In the genomic region with DNA sequence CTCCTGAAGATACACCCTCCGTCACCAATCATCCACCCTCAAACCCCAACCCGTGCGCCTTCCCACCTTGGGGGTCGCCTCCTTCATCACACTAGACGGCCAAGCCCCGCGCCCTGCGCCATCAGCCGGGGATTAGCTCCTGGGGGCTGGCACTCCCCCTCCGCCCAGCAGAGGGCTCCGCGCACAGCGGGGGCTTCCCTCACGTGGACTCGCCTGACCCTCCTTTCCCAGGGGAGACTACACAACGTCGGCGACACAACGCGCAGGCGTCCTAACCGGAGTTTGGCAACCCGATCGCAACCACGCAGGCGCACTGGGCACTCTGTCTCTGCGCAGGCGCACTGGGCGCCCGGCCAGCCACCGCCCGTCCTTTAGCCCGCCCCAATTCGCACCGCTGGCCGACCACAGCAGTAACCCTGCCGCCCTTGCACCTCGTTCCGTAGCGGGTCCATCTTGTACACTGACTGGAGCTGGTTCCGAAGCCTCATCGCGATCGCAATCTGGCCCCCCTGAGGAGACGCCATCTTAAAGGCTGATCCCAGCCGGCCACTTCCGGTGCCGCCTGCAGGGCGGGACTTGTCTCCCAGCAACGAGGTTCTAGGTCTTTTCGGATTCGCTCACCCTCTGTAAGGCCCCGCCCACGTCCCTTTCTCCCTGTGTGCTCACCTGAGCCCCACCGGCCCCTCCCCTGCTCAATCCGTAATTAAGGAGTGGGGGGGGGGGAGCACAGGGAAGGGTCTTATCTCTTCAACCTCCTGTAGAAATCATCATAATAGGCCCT, we compare ENCODE assay signal across 8 cellular contexts. TPM values are rescaled to one million over a fixed set of nuclear protein-coding genes. Genes with fewer than 3 reads are reported as not detected.
DNase-seq lines count a peak whose midpoint lies in the region; ATAC-seq and TF ChIP-seq lines count a peak whose summit lies in the region.

Gene PCGF1 (minus strand): TSS at position 551 of the 781 bp plus-strand sequence. CDS start 27 bp downstream, at position 524.

- peaks cover 1% of the 10 kb centered on the region for H3K36me3 ChIP-seq in H7 (replicated peaks; ENCODE audit: control insufficient read depth, insufficient read depth, low read length)

- H3K27me3 ChIP-seq in H7 (ENCODE audit: control insufficient read depth, insufficient read depth, low read length): peaks cover 74% of the 10 kb centered on the region

- H3K27me3 Mint-ChIP-seq in nephron progenitor cell (ENCODE audit: low read depth, poor library complexity): peaks cover 100% of the 10 kb centered on the region
- H3K27me3 Mint-ChIP-seq in stimulated activated naive CD8-positive, alpha-beta T cell treated with anti-CD3 and anti-CD28 coated beads, Interleukin-15, amount 100 ng/mL, for 72 hours: peaks cover 65% of the 10 kb centered on the region

- TF ChIP-seq CTCF in fibroblast of the aortic adventitia (IDR thresholded peaks at IDR 0.05; ENCODE audit: insufficient read depth, low read length) (peak; percentile 51), nephron progenitor cell (IDR thresholded peaks at IDR 0.05) (peak; percentile 68)

- peaks cover 56% of the 10 kb centered on the region for H3K4me1 Mint-ChIP-seq in nephron progenitor cell
- peaks cover 65% of the 10 kb centered on the region for H3K4me1 Mint-ChIP-seq in stimulated activated naive CD8-positive, alpha-beta T cell treated with anti-CD3 and anti-CD28 coated beads, Interleukin-15, amount 100 ng/mL, for 72 hours

- peak; percentile 89 for ATAC-seq in stimulated activated naive CD8-positive, alpha-beta T cell treated with anti-CD3 and anti-CD28 coated beads, Interleukin-15, amount 100 ng/mL, for 72 hours

- H3K4me3 ChIP-seq in H7 (ENCODE audit: insufficient read depth, low read depth, low read length) (peak within 1 kb of the TSS; percentile 91), fibroblast of the aortic adventitia (ENCODE audit: low read depth, low read length) (peak within 1 kb of the TSS; percentile 100)

- H3K36me3 Mint-ChIP-seq in nephron progenitor cell (ENCODE audit: low read depth): peaks cover 30% of the 10 kb centered on the region

- in situ Hi-C loops in G401 (cut with HindIII; ENCODE audit: low sequenced_read_pairs): no loop called here

- DNase-seq in G401 (ENCODE audit: low spot score) (peak; percentile 99), H7 (peak; percentile 99), M059J (ENCODE audit: low read depth) (peak; percentile 97), SHP77 (lab: John Stamatoyannopoulos, UW) (peak; percentile 96 to 97), fibroblast of the aortic adventitia (ENCODE audit: low read depth) (peak; percentile 98), nephron progenitor cell (peak; percentile 99)
- DNase-seq in activated effector memory CD4-positive, alpha-beta T cell treated with Interleukin-2 at 50 U/mL for 16 hours: peak; percentile 98
- peak; percentile 97 to 98 for DNase-seq in stimulated activated naive CD8-positive, alpha-beta T cell treated with anti-CD3 and anti-CD28 coated beads, Interleukin-15, amount 100 ng/mL, for 72 hours

- peak within 1 kb of the TSS; percentile 99 for H3K4me3 Mint-ChIP-seq in nephron progenitor cell
- H3K4me3 Mint-ChIP-seq in stimulated activated naive CD8-positive, alpha-beta T cell treated with anti-CD3 and anti-CD28 coated beads, Interleukin-15, amount 100 ng/mL, for 72 hours: peak within 1 kb of the TSS; percentile 94 to 97

- H3K9me3 Mint-ChIP-seq in nephron progenitor cell: peaks cover 4% of the 10 kb centered on the region
- no peaks in the 10 kb centered on the region for H3K9me3 Mint-ChIP-seq in stimulated activated naive CD8-positive, alpha-beta T cell treated with anti-CD3 and anti-CD28 coated beads, Interleukin-15, amount 100 ng/mL, for 72 hours

- peak within 1 kb of the TSS; percentile 100 for H3K27ac Mint-ChIP-seq in nephron progenitor cell
- H3K27ac Mint-ChIP-seq in stimulated activated naive CD8-positive, alpha-beta T cell treated with anti-CD3 and anti-CD28 coated beads, Interleukin-15, amount 100 ng/mL, for 72 hours: peak within 1 kb of the TSS; percentile 99 to 100

RNA-seq across cellular contexts. Expression of gene PCGF1, which starts in this region (rescaled TPM):
- 38.2 and 39.9 TPM in 2 replicates for total RNA-seq in G401 (2014; rRNA removed; shearing (Covaris generic))
- total RNA-seq in H7 (2014; rRNA removed; shearing (Covaris generic)): 12.4 and 15.1 TPM in 2 replicates
- total RNA-seq in M059J (2014; rRNA removed; shearing (Covaris generic)): 28.9 and 31.3 TPM in 2 replicates
- total RNA-seq in fibroblast of the aortic adventitia (ENCODE audit: low replicate concordance): 27.5 and 28.9 TPM in 2 replicates

Comparison
In these comparisons a context has a peak if more than half of its experiments do, and no peak if none do; other contexts are left out.
1. Peak in every context shown above with its lines: DNase-seq, ATAC-seq and H3K4me3 ChIP-seq.